Comparison of ENCODE assay signal across 15 cellular contexts in genomic region chr11:112735470-112735869, GRCh38.
"Had no signal": no experiment of that assay in that cellular context is flagged by ENCODE, and none has a peak within 500 bp of the region (broad histone marks: within the 10 kb centered on the region; RNA-seq: fewer than 3 reads in every experiment).

No MANE protein-coding gene starts in this region.

- H3K36me3 ChIP-seq: colonic mucosa, heart left ventricle, spleen, tibial artery, upper lobe of left lung, uterus had no signal

- DNase-seq: colonic mucosa; effector CD8-positive, alpha-beta T cell; heart left ventricle; mammary epithelial cell; naive thymus-derived CD8-positive, alpha-beta T cell; spleen; stimulated activated CD4-positive, alpha-beta T cell treated with anti-CD3 and anti-CD28 coated beads, Interleukin-2, amount 100 ng/mL, for 24 hours; stimulated activated CD4-positive, alpha-beta T cell treated with anti-CD3 and anti-CD28 coated beads, Interleukin-4, amount 100 ng/mL, for 4 hours; stimulated activated naive B cell treated with anti-CD40 and anti-IgM and Interleukin-4, amounts not matched to agents 10 μg/mL and 1 μg/mL and 100 μg/mL, for 72 hours; stimulated activated naive CD8-positive, alpha-beta T cell treated with anti-CD3 and anti-CD28 coated beads, Interleukin-15, amount 100 ng/mL, for 72 hours; tibial artery; upper lobe of left lung; uterus had no signal

- H3K27ac ChIP-seq: colonic mucosa, heart left ventricle, spleen, tibial artery, upper lobe of left lung, uterus had no signal

- H3K27me3 ChIP-seq: colonic mucosa, heart left ventricle, upper lobe of left lung, uterus had no signal

- ATAC-seq: esophagus mucosa; left lobe of liver; naive thymus-derived CD8-positive, alpha-beta T cell; stimulated activated naive B cell treated with anti-CD40 and anti-IgM and Interleukin-4, amounts not matched to agents 10 μg/mL and 1 μg/mL and 100 μg/mL, for 72 hours; stimulated activated naive CD8-positive, alpha-beta T cell treated with anti-CD3 and anti-CD28 coated beads, Interleukin-15, amount 100 ng/mL, for 72 hours had no signal

- H3K4me3 ChIP-seq: colonic mucosa, heart left ventricle, spleen, tibial artery, upper lobe of left lung, uterus had no signal

- H3K4me1 ChIP-seq: colonic mucosa, heart left ventricle, spleen, tibial artery, upper lobe of left lung, uterus had no signal

- H3K9me3 ChIP-seq: colonic mucosa, heart left ventricle, spleen, tibial artery, upper lobe of left lung, uterus had no signal
